Comparison of ENCODE assay signal across 30 cellular contexts in the genomic region with DNA sequence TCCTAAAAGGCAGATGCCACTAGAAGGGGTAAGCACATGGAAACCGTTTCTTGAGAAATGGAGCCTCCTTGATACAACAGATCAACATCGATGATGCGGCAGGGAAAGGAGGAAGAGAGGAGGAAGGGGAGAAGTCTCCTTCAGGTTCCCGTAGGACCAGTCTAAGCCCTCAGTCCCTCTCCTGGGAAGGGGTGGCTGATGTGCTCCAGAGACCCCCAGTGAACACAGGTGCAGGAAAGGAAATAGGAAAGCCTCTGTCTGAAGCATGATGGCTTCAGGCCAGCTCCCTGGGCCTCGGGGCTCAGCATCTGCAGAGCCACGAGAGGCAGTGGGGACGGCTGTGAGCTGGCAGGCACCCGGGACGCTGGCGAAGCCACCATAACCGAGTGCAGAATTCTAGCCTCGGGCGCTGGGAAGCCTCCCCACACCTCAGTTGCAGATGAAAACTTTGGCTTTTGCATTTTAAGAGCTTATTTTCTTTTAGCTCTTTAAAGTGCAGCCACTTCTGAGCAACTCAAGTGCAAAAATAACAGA. TPM values are rescaled to one million over a fixed set of nuclear protein-coding genes. Genes with fewer than 3 reads are reported as not detected.
"Had no signal": no experiment of that assay in that cellular context is flagged by ENCODE, and none has a peak within 500 bp of the region (broad histone marks: within the 10 kb centered on the region; RNA-seq: fewer than 3 reads in every experiment).

No MANE protein-coding gene starts in this region.

- H3K4me3 ChIP-seq: ascending aorta, body of pancreas had no signal

- H3K4me3 Mint-ChIP-seq: activated CD4-positive, alpha-beta T cell treated with anti-CD3 and anti-CD28 coated beads, Interleukin-2, amount 10 ng/mL, durations not matched to agents 24 days and 14 days; activated CD8-positive, alpha-beta memory T cell treated with anti-CD3 and anti-CD28 coated beads, Interleukin-2, amount 10 ng/mL, durations not matched to agents 7 days and 5 days; activated naive CD8-positive, alpha-beta T cell treated with anti-CD3 and anti-CD28 coated beads, Interleukin-2, amount 50 U/mL, for 24 hours; activated T-cell treated with anti-CD3 and anti-CD28 coated beads, Interleukin-2, amount 50 U/mL, for 24 hours; T-helper 17 cell; WTC11 had no signal

- DNase-seq: activated CD4-positive, alpha-beta T cell treated with anti-CD3 and anti-CD28 coated beads for 1 hour; activated CD4-positive, alpha-beta T cell treated with anti-CD3 and anti-CD28 coated beads, Interleukin-2, amount 10 ng/mL, durations not matched to agents 24 days and 14 days; activated CD4-positive, alpha-beta T cell treated with anti-CD3 and anti-CD28 coated beads, Interleukin-2, amount 50 U/mL, for 48 hours; activated CD8-positive, alpha-beta memory T cell treated with anti-CD3 and anti-CD28 coated beads, Interleukin-2, amount 10 ng/mL, durations not matched to agents 7 days and 5 days; activated effector memory CD4-positive, alpha-beta T cell treated with anti-CD3 and anti-CD28 coated beads, Interleukin-2, amount 50 U/mL, for 16 hours; activated naive CD4-positive, alpha-beta T cell treated with Interleukin-2 at 50 U/mL for 16 hours; activated naive CD8-positive, alpha-beta T cell treated with anti-CD3 and anti-CD28 coated beads, Interleukin-2, amount 50 U/mL, for 24 hours; activated T-cell treated with anti-CD3 and anti-CD28 coated beads, Interleukin-2, amount 50 U/mL, for 24 hours; amniotic stem cell; body of pancreas; central memory CD4-positive, alpha-beta T cell; Karpas-422; MM.1S; NCI-H1105; NCI-H146; NCI-H1930; NCI-H2171; NCI-H2227 treated with DMSO at 0.1 percent for 48 hours; NCI-H446 treated with DMSO at 0.1 percent for 48 hours; NCI-H524 treated with DMSO at 0.1 percent for 48 hours; NCI-H748 treated with DMSO at 0.1 percent for 48 hours; SIG-M5; T-helper 17 cell; T-helper 9 cell had no signal

- H3K36me3 ChIP-seq: ascending aorta had no signal

- ATAC-seq: activated CD8-positive, alpha-beta memory T cell treated with anti-CD3 and anti-CD28 coated beads, Interleukin-2, amount 10 ng/mL, durations not matched to agents 7 days and 5 days; activated naive CD4-positive, alpha-beta T cell treated with anti-CD3 and anti-CD28 coated beads, Interleukin-2, amount 50 U/mL, for 72 hours; activated naive CD8-positive, alpha-beta T cell treated with anti-CD3 and anti-CD28 coated beads, Interleukin-2, amount 50 U/mL, for 24 hours; body of pancreas; T-helper 17 cell; WTC11 had no signal

- H3K27ac Mint-ChIP-seq: activated CD4-positive, alpha-beta T cell treated with anti-CD3 and anti-CD28 coated beads, Interleukin-2, amount 10 ng/mL, durations not matched to agents 24 days and 14 days; activated CD8-positive, alpha-beta memory T cell treated with anti-CD3 and anti-CD28 coated beads, Interleukin-2, amount 10 ng/mL, durations not matched to agents 7 days and 5 days; activated naive CD4-positive, alpha-beta T cell treated with anti-CD3 and anti-CD28 coated beads, Interleukin-2, amount 50 U/mL, for 72 hours; activated naive CD8-positive, alpha-beta T cell treated with anti-CD3 and anti-CD28 coated beads, Interleukin-2, amount 50 U/mL, for 24 hours; activated T-cell treated with anti-CD3 and anti-CD28 coated beads, Interleukin-2, amount 50 U/mL, for 24 hours; T-helper 17 cell; WTC11 had no signal

- H3K9me3 ChIP-seq: ascending aorta, body of pancreas had no signal

- H3K9me3 Mint-ChIP-seq: activated CD4-positive, alpha-beta T cell treated with anti-CD3 and anti-CD28 coated beads, Interleukin-2, amount 10 ng/mL, durations not matched to agents 24 days and 14 days had no signal

- H3K27me3 ChIP-seq: ascending aorta, body of pancreas had no signal

- H3K27ac ChIP-seq: ascending aorta, body of pancreas had no signal

- H3K4me1 ChIP-seq: ascending aorta, body of pancreas had no signal

- H3K4me1 Mint-ChIP-seq: activated CD4-positive, alpha-beta T cell treated with anti-CD3 and anti-CD28 coated beads, Interleukin-2, amount 10 ng/mL, durations not matched to agents 24 days and 14 days; activated CD8-positive, alpha-beta memory T cell treated with anti-CD3 and anti-CD28 coated beads, Interleukin-2, amount 10 ng/mL, durations not matched to agents 7 days and 5 days; T-helper 17 cell; WTC11 had no signal

- H3K36me3 Mint-ChIP-seq: activated CD8-positive, alpha-beta memory T cell treated with anti-CD3 and anti-CD28 coated beads, Interleukin-2, amount 10 ng/mL, durations not matched to agents 7 days and 5 days; activated naive CD4-positive, alpha-beta T cell treated with anti-CD3 and anti-CD28 coated beads, Interleukin-2, amount 50 U/mL, for 72 hours; WTC11 had no signal

RNA-seq across cellular contexts. Expression of a gene that starts 1.8 kb away (rescaled TPM):
- total RNA-seq: activated CD4-positive, alpha-beta T cell treated with anti-CD3 and anti-CD28 coated beads, Interleukin-2, amount 10 ng/mL, durations not matched to agents 24 days and 14 days; activated CD8-positive, alpha-beta memory T cell treated with anti-CD3 and anti-CD28 coated beads, Interleukin-2, amount 10 ng/mL, durations not matched to agents 7 days and 5 days; activated naive CD4-positive, alpha-beta T cell treated with anti-CD3 and anti-CD28 coated beads, Interleukin-2, amount 50 U/mL, for 72 hours; ascending aorta; body of pancreas; bronchial epithelial cell; OCI-LY7; RPMI7951; T-helper 17 cell; WTC11 had no signal
